In the genomic region with DNA sequence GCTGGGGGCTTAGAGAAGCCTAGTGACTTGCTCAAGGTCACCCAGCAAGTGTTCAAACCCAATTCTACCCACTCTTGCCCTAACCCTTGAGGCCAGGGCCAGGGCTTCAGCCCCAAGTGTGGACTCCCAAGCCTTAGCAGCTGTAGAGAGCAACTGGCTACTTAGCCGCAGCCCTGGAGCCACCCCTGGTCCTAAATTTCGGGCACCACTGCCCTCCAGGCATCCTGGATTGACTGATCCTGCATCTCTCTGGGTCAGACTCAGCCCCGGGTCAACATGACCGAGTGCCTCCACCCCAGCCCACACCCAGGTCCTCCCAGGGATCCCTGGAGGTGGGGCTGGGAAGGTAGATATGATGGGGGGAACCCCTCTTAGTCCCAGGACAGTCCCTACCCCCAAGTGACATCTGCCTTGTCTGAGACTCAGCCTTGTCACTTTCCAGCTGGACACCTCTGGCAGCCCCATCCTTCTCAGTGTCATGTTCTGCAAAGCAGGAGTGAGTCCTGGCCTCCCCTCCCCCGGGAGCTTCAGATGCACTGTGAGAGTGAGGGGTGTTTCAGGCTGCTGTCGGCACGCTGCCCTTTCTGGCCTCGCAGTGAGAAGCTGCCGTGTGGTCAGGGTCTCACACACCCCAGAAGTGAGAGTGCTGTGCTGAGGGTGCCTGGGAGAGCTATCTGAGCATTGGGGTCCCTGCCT, we compare ENCODE assay signal across 11 cellular contexts.
A peak's percentile ranks its signal among the peaks of the same experiment; 100 is the strongest.
DNase-seq lines count a peak whose midpoint lies in the region; ATAC-seq and TF ChIP-seq lines count a peak whose summit lies in the region.
"Had no signal": no experiment of that assay in that cellular context is flagged by ENCODE, and none has a peak within 500 bp of the region (broad histone marks: within the 10 kb centered on the region; RNA-seq: fewer than 3 reads in every experiment).

No MANE protein-coding gene starts in this region.

- H3K4me3 ChIP-seq in mammary epithelial cell (replicated peaks in 1 of 3; ENCODE audit: insufficient read depth in 1 of 3, low read depth in 2 of 3, low read length in 3 of 3) (no peak overlapping the region), mesenchymal stem cell (ENCODE audit: insufficient read depth in 1 of 2, low read depth in 1 of 2, low read length in 2 of 2) (peak overlapping the region in 1 of 2 experiments; percentile 56), subcutaneous abdominal adipose tissue (ENCODE audit: low read depth in 1 of 5, low read length in 5 of 5) (no peak overlapping the region)

- no peak overlapping the region for H2AFZ ChIP-seq in mammary epithelial cell (ENCODE audit: low read depth, low read length)
- H2AFZ ChIP-seq in mesenchymal stem cell (ENCODE audit: low read depth, low read length): no peak overlapping the region
- H2AFZ ChIP-seq: parathyroid adenoma had no signal

- H3K9ac ChIP-seq in mammary epithelial cell (ENCODE audit: insufficient read depth, low read length): no peak overlapping the region
- H3K9ac ChIP-seq in mesenchymal stem cell (ENCODE audit: low read length): peak overlapping the region; percentile 81
- peak overlapping the region in 4 of 5 donors; percentile 6 to 70 (median 40) for H3K9ac ChIP-seq in subcutaneous abdominal adipose tissue (ENCODE audit: low read length in 5 of 5)
- H3K9ac ChIP-seq: parathyroid adenoma had no signal

- whole genome bisulfite sequencing in mammary epithelial cell (ENCODE audit: low coverage, missing lambda C conversion rate): 92% methylated on average over 9 of the region's 9 CpGs
- 27% methylated on average over 6 of the region's 9 CpGs for WGBS in mesenchymal stem cell

- H2AK5ac ChIP-seq in mesenchymal stem cell (ENCODE audit: low read length, severe bottlenecking): peak overlapping the region; percentile 94

- peak overlapping the region; percentile 89 to 100 for H3K18ac ChIP-seq in mesenchymal stem cell (ENCODE audit: low read depth in 1 of 2, low read length in 2 of 2)

- H3K36me3 ChIP-seq in mammary epithelial cell (ENCODE audit: insufficient read depth, low read length) (no peaks in the 10 kb centered on the region), mesenchymal stem cell (ENCODE audit: control insufficient read depth in 1 of 2, insufficient read depth in 2 of 2, low read depth in 1 of 2, low read length in 2 of 2) (peaks cover 33 to 69% of the 10 kb centered on the region in 2 experiments), subcutaneous abdominal adipose tissue (ENCODE audit: control insufficient read depth in 5 of 5, insufficient read depth in 5 of 5, low read length in 5 of 5) (peaks cover 0 to 19% (median 14%) of the 10 kb centered on the region in 5 donors)

- H4K8ac ChIP-seq in mesenchymal stem cell (ENCODE audit: low read length): peak overlapping the region; percentile 97

- no peaks in the 10 kb centered on the region for H3K9me3 Mint-ChIP-seq in stimulated activated naive CD8-positive, alpha-beta T cell treated with anti-CD3 and anti-CD28 coated beads, Interleukin-15, amount 100 ng/mL, for 72 hours

- ATAC-seq in GM19463 (IDR thresholded peaks at IDR 0.05; ENCODE audit: unreplicated experiment): no peak
- no peak for ATAC-seq in stimulated activated naive CD8-positive, alpha-beta T cell treated with anti-CD3 and anti-CD28 coated beads, Interleukin-15, amount 100 ng/mL, for 72 hours

- no peak overlapping the region for H3K4me3 Mint-ChIP-seq in stimulated activated naive CD8-positive, alpha-beta T cell treated with anti-CD3 and anti-CD28 coated beads, Interleukin-15, amount 100 ng/mL, for 72 hours

- TF ChIP-seq CTCF in mammary epithelial cell (conservative IDR thresholded peaks at IDR 0.05 in 1 of 2, IDR thresholded peaks at IDR 0.05 in 1 of 2; ENCODE audit: extremely low read depth in 1 of 2, insufficient read depth in 1 of 2, low read depth in 1 of 2, low read length in 2 of 2) (no peak), GM13976 (IDR thresholded peaks at IDR 0.05; ENCODE audit: borderline replicate concordance, control extremely low read depth, extremely low read depth, insufficient read depth, missing control alignments) (no peak)

- H4K91ac ChIP-seq in mesenchymal stem cell (ENCODE audit: low read length): peak overlapping the region; percentile 77

- peak overlapping the region; percentile 97 for H2BK15ac ChIP-seq in mesenchymal stem cell (ENCODE audit: low read depth, poor library complexity, severe bottlenecking)

- H3K4me2 ChIP-seq in mammary epithelial cell (ENCODE audit: insufficient read depth, low read depth, low read length) (peak overlapping the region; percentile 39), mesenchymal stem cell (ENCODE audit: low read length, poor library complexity, severe bottlenecking) (no peak overlapping the region)

- peak; percentile 45 for DNase-seq in HK-2 (ENCODE audit: unreplicated experiment)
- DNase-seq in mammary epithelial cell: no peak
- no peak for DNase-seq in mesenchymal stem cell
- no peak for DNase-seq in amygdala (lab: John Stamatoyannopoulos, UW)
- no peak for DNase-seq in stimulated activated naive CD8-positive, alpha-beta T cell treated with anti-CD3 and anti-CD28 coated beads, Interleukin-15, amount 100 ng/mL, for 72 hours
- no peak for DNase-seq in GM13976 (ENCODE audit: low spot score)
- DNase-seq: Calu3, NCI-H69 had no signal

- CTCF ChIA-PET in mammary epithelial cell (lab: Charles Lee; ENCODE audit: low non-redundant PET): no interaction called here

- intact Hi-C loops in mammary epithelial cell (cut with micrococcal nuclease): no loop called here

- H3K27ac ChIP-seq in mammary epithelial cell (ENCODE audit: insufficient read depth, low read depth, low read length) (no peak overlapping the region), mesenchymal stem cell (ENCODE audit: low read length, poor library complexity, severe bottlenecking) (peak overlapping the region; percentile 96), subcutaneous abdominal adipose tissue (ENCODE audit: low read depth, low read length) (peak overlapping the region; percentile 99)
- H3K27ac ChIP-seq: parathyroid adenoma had no signal

- H3K79me2 ChIP-seq in mammary epithelial cell (ENCODE audit: insufficient read depth, low read length): peaks cover 30% of the 10 kb centered on the region

- peaks cover 5% of the 10 kb centered on the region for H3K4me1 Mint-ChIP-seq in stimulated activated naive CD8-positive, alpha-beta T cell treated with anti-CD3 and anti-CD28 coated beads, Interleukin-15, amount 100 ng/mL, for 72 hours

- peak overlapping the region; percentile 86 to 98 for H2BK12ac ChIP-seq in mesenchymal stem cell (ENCODE audit: low read length in 2 of 2)

- no peaks in the 10 kb centered on the region for H3K27me3 Mint-ChIP-seq in stimulated activated naive CD8-positive, alpha-beta T cell treated with anti-CD3 and anti-CD28 coated beads, Interleukin-15, amount 100 ng/mL, for 72 hours

- H3K4me1 ChIP-seq in mammary epithelial cell (ENCODE audit: insufficient read depth, low read length) (peaks cover 44% of the 10 kb centered on the region), mesenchymal stem cell (ENCODE audit: control insufficient read depth, insufficient read depth, low read depth, low read length) (peaks cover 82% of the 10 kb centered on the region), subcutaneous abdominal adipose tissue (ENCODE audit: control insufficient read depth in 5 of 5, insufficient read depth in 5 of 5, low read length in 5 of 5) (peaks cover 37 to 100% (median 98%) of the 10 kb centered on the region in 5 donors)

- dilution Hi-C loops in mammary epithelial cell (cut with HindIII; ENCODE audit: low sequenced_read_pairs): no loop called here

- H3K27me3 ChIP-seq in mammary epithelial cell (ENCODE audit: insufficient read depth, low read length) (no peaks in the 10 kb centered on the region), mesenchymal stem cell (ENCODE audit: control insufficient read depth in 1 of 2, insufficient read depth in 1 of 2, low read length in 2 of 2) (no peaks in the 10 kb centered on the region), subcutaneous abdominal adipose tissue (ENCODE audit: control insufficient read depth in 5 of 5, insufficient read depth in 4 of 5, low read length in 5 of 5) (no peaks in the 10 kb centered on the region)

- in situ Hi-C loops in mammary epithelial cell (cut with MboI; ENCODE audit: low sequenced_read_pairs in 2 of 2): no loop called here
- in situ Hi-C loops in GM13976 (cut with MboI; ENCODE audit: low sequenced_read_pairs, unreplicated experiment): no loop called here

- no TSS peak for BruUV-seq in mammary epithelial cell (replicated peaks; lab: Mats Ljungman, UMichigan)

- H3K79me1 ChIP-seq in mesenchymal stem cell (replicated peaks; ENCODE audit: low read length, poor library complexity, severe bottlenecking): peaks cover 24% of the 10 kb centered on the region

- H3K14ac ChIP-seq in mesenchymal stem cell (ENCODE audit: low read length in 2 of 2): peak overlapping the region in 1 of 2 experiments; percentile 98

- H3K4ac ChIP-seq in mesenchymal stem cell (ENCODE audit: low read depth in 1 of 2, low read length in 2 of 2): peak overlapping the region; percentile 67 to 99

- peak overlapping the region in 1 of 2 experiments; percentile 75 for H3K23ac ChIP-seq in mesenchymal stem cell (ENCODE audit: low read length in 2 of 2)

- peak overlapping the region; percentile 95 for H2BK120ac ChIP-seq in mesenchymal stem cell (ENCODE audit: low read depth, low read length)

- H3K9me3 ChIP-seq in mammary epithelial cell (replicated peaks; ENCODE audit: insufficient read depth, low read length): no peaks in the 10 kb centered on the region
- no peaks in the 10 kb centered on the region for H3K9me3 ChIP-seq in mesenchymal stem cell (ENCODE audit: control insufficient read depth, low read length)
- no peaks in the 10 kb centered on the region for H3K9me3 ChIP-seq in subcutaneous abdominal adipose tissue (ENCODE audit: control insufficient read depth in 5 of 5, low read length in 5 of 5)

- peak overlapping the region in 1 of 2 donors; percentile 46 for H3K27ac Mint-ChIP-seq in stimulated activated naive CD8-positive, alpha-beta T cell treated with anti-CD3 and anti-CD28 coated beads, Interleukin-15, amount 100 ng/mL, for 72 hours

- peak overlapping the region; percentile 71 for H2BK5ac ChIP-seq in mesenchymal stem cell (ENCODE audit: low read depth, low read length, poor library complexity, severe bottlenecking)

- H4K20me1 ChIP-seq in mammary epithelial cell (ENCODE audit: insufficient read depth, low read length): no peaks in the 10 kb centered on the region
